In the genomic region with DNA sequence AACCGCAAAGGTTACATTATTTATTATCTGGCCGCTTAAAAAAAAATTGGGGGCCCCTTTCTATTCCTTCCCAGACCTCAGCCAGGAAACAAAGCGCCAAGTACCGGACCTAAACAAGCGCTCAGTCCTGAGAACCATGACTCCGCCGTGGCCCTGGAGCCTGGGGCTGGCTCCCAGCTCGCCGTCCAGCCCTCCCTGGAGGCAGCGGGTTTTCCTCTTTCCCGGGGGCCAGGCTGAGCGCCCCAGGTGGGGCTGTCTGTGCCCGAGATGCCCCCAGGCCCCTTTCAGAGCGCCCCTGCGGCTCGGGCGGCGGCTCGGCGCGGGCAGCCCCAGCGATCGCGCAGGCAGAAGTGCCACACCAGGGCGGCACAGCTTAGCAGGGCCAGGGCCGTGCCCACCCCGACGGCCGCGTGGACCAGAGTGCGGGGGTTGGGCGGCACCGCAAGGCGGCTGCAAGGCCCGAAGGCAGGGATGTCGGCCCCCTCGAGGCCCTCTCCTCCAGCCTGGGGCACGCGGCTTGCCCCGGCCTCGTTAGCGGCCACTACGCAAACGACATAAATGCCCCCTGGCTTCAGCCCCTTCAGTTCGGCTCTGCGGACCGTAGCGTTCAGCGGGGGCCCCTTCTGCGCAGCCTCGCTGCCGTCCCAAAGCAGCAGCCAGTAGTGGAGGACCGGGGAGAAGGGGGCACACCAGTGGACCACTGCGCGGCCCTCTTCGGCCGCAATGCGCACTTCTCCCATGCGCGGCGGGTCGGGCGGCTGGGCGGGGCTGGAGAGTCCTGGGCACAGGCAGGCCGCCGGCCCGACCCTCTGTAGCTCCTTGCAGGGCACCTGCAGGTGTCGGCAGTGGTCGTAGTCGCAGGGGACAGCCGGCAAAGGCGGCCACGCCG, we compare ENCODE assay signal across 6 cellular contexts. TPM values are rescaled to one million over a fixed set of nuclear protein-coding genes. Genes with fewer than 3 reads are reported as not detected.
DNase-seq lines count a peak whose midpoint lies in the region; ATAC-seq and TF ChIP-seq lines count a peak whose summit lies in the region.
"Had no signal": no experiment of that assay in that cellular context is flagged by ENCODE, and none has a peak within 500 bp of the region (broad histone marks: within the 10 kb centered on the region; RNA-seq: fewer than 3 reads in every experiment).

No MANE protein-coding gene starts in this region.

- H3K4me1 ChIP-seq in colonic mucosa = no peaks in the 10 kb centered on the region
- H3K4me1 ChIP-seq in tibial nerve = peaks cover 0 to 24% (median 3%) of the 10 kb centered on the region in 4 donors

- H3K9me3 ChIP-seq in colonic mucosa (no peaks in the 10 kb centered on the region), tibial nerve (no peaks in the 10 kb centered on the region)

- intact Hi-C loops in colonic mucosa (cut with DNase I) = no loop called here

- TF ChIP-seq EP300 in tibial nerve (IDR thresholded peaks at IDR 0.05) = no peak

- TF ChIP-seq CTCF in colonic mucosa (IDR thresholded peaks at IDR 0.05) (no peak), tibial nerve (IDR thresholded peaks at IDR 0.05) (no peak)

- ATAC-seq in left lobe of liver = peak; percentile 52

- H3K27me3 ChIP-seq in colonic mucosa (peaks cover 8% of the 10 kb centered on the region), tibial nerve (peaks cover 0 to 13% of the 10 kb centered on the region in 2 donors)

- WGBS in tibial nerve, 2 donors = 36 to 47% methylated on average over 49 to 51 of the region's 74 CpGs

- H3K4me3 ChIP-seq in colonic mucosa (peak overlapping the region; percentile 10), tibial nerve (peak overlapping the region; percentile 18 to 47 (median 25))

- H3K36me3 ChIP-seq in colonic mucosa = no peaks in the 10 kb centered on the region
- H3K36me3 ChIP-seq in tibial nerve = peaks cover 0 to 31% (median 3%) of the 10 kb centered on the region in 3 donors

- no peak for TF ChIP-seq POLR2A in tibial nerve (IDR thresholded peaks at IDR 0.05)

- H3K9ac ChIP-seq in colonic mucosa (ENCODE audit: low read depth in 2 of 2, low read length in 2 of 2) = peak overlapping the region; percentile 12 to 32

- peak overlapping the region; percentile 32 for H3K27ac ChIP-seq in colonic mucosa
- H3K27ac ChIP-seq in tibial nerve = peak overlapping the region; percentile 22 to 81 (median 65)

- DNase-seq in colonic mucosa (no peak), left lobe of liver (ENCODE audit: low spot score) (no peak), tibial nerve (ENCODE audit: low spot score in 2 of 2) (no peak), CD1c-positive myeloid dendritic cell (ENCODE audit: extremely low spot score) (no peak), C1 segment of cervical spinal cord (lab: John Stamatoyannopoulos, UW) (no peak)
- DNase-seq: NCI-H2227 treated with DMSO at 0.1 percent for 48 hours had no signal

RNA-seq across cellular contexts. Expression of a gene that starts 1.6 kb away (rescaled TPM):
- 1 to 10 TPM in 1 of 2 donors, under 1 TPM in 1; 0.82 to 3.3 TPM for total RNA-seq in colonic mucosa
- not detected for total RNA-seq in left lobe of liver
- total RNA-seq in tibial nerve = 10 to 100 TPM; 44.6 to 64.8 (median 48.4) TPM

RNA-seq across cellular contexts. Expression of a gene that starts 8.9 kb away (rescaled TPM):
- total RNA-seq in colonic mucosa = 10 to 100 TPM; 74.8 to 87.8 TPM
- total RNA-seq in left lobe of liver = 30.5 TPM
- total RNA-seq in tibial nerve = 100 to 1,000 TPM; 140 to 205 (median 162) TPM

RNA-seq across cellular contexts. Expression of a gene that starts 15.7 kb away (rescaled TPM):
- 10 to 100 TPM in 1 of 2 donors, 1 to 10 TPM in 1; 7.1 to 12.3 TPM for total RNA-seq in colonic mucosa
- total RNA-seq in left lobe of liver = 3.3 TPM
- total RNA-seq in tibial nerve = 10 to 100 TPM in 1 of 4 donors, 1 to 10 TPM in 3; 3.9 to 11.1 (median 5.4) TPM

RNA-seq across cellular contexts. Expression of a gene that starts 16.3 kb away (rescaled TPM):
- total RNA-seq in colonic mucosa (10 to 100 TPM; 13.9 to 23.2 TPM), left lobe of liver (4.9 TPM), tibial nerve (10 to 100 TPM in 3 of 4 donors, 1 to 10 TPM in 1; 7.6 to 22.2 (median 14.6) TPM)

RNA-seq across cellular contexts. Expression of a gene that starts 19.5 kb away (rescaled TPM):
- total RNA-seq in colonic mucosa (10 to 100 TPM; 36.5 to 65.5 TPM), left lobe of liver (35.1 TPM), tibial nerve (100 to 1,000 TPM in 2 of 4 donors, 10 to 100 TPM in 2; 58.8 to 149 (median 93.2) TPM)

Comparison
In these comparisons a context has a peak if more than half of its experiments do, and no peak if none do; other contexts are left out.
1. RNA of a gene that starts 1.6 kb away (total RNA-seq): 44.6 to 64.8 TPM in tibial nerve; 0.82 to 3.3 TPM in colonic mucosa and not detected in left lobe of liver (single experiment); every median in the first group is over 10 times any median in the second.